Comparison of ENCODE assay signal across 8 cellular contexts in the genomic region with DNA sequence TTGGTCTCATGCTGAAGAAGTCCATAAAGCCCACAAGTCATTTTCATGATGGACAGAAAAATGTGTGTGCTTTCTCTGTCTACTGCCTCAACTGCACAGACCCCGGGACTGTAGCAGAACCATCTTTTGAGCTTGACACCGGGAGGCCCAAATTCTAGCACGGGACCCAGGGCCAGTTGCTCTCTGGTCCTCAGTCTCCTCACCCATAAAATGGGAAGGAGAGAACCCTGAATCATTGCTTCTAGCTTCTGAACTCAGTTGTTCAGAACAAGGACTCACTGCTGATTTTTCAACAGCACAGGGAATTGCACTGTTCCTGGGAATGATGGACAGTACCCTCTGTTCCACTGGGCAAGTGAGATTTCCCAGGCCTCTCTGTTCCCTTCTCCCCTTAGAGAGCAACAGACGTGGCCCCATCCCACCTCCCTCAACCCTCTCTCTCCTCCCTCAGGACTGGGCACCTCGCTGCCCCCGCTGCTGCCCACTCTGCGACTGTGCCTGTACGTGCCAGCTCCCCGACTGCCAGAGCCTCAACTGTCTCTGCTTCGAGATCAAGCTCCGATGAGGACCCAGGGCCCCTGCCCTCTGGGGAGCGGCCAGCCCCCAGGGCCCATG. TPM values are rescaled to one million over a fixed set of nuclear protein-coding genes. Genes with fewer than 3 reads are reported as not detected.
A peak's percentile ranks its signal among the peaks of the same experiment; 100 is the strongest.
DNase-seq lines count a peak whose midpoint lies in the region; ATAC-seq and TF ChIP-seq lines count a peak whose summit lies in the region.

No MANE protein-coding gene starts in this region.

- H3K4me2 ChIP-seq in SU-DHL-6 (ENCODE audit: low read depth, low read length, poor library complexity, severe bottlenecking): peak overlapping the region; percentile 87
- peak overlapping the region; percentile 92 for H3K4me2 ChIP-seq in fibroblast of lung (ENCODE audit: extremely low read depth, insufficient read depth, low read length)

- H3K27ac ChIP-seq in SU-DHL-6 (ENCODE audit: low read depth, low read length) (peak overlapping the region; percentile 97), fibroblast of lung (ENCODE audit: insufficient read depth, low read length) (peak overlapping the region; percentile 99), skeletal muscle tissue (ENCODE audit: low read depth, low read length) (peak overlapping the region; percentile 99)

- TF ChIP-seq CTCF in SU-DHL-6 (IDR thresholded peaks at IDR 0.05; ENCODE audit: insufficient read depth, low read length, poor library complexity, severe bottlenecking) (no peak), fibroblast of lung (conservative IDR thresholded peaks at IDR 0.05 in 1 of 2, IDR thresholded peaks at IDR 0.05 in 1 of 2; ENCODE audit: low read depth in 1 of 2, low read length in 2 of 2) (no peak)

- ATAC-seq in GM21526 (IDR thresholded peaks at IDR 0.05; ENCODE audit: low FRiP score, unreplicated experiment): peak; percentile 1
- no peak for ATAC-seq in GM18867 (IDR thresholded peaks at IDR 0.05; ENCODE audit: unreplicated experiment)
- ATAC-seq in GM19395 (IDR thresholded peaks at IDR 0.05; ENCODE audit: unreplicated experiment): no peak
- ATAC-seq in GM18519 (IDR thresholded peaks at IDR 0.05; ENCODE audit: low FRiP score, unreplicated experiment): no peak

- H2AFZ ChIP-seq in SU-DHL-6 (ENCODE audit: low read depth, low read length, severe bottlenecking) (no peak overlapping the region), fibroblast of lung (ENCODE audit: low read length) (peak overlapping the region; percentile 74)

- no peaks in the 10 kb centered on the region for H3K9me2 ChIP-seq in SU-DHL-6 (replicated peaks; ENCODE audit: insufficient read depth, low read length)

- DNase-seq in fibroblast of lung (ENCODE audit: low read depth in 2 of 2) (no peak), NCI-H1417 treated with DMSO at 0.1 percent for 48 hours (lab: John Stamatoyannopoulos, UW) (no peak)

- H4K20me1 ChIP-seq in SU-DHL-6 (ENCODE audit: low read depth, low read length) (no peaks in the 10 kb centered on the region; the same call in 1 of the 2 replicates), fibroblast of lung (ENCODE audit: control insufficient read depth, extremely low read depth, insufficient read depth, low read length) (no peaks in the 10 kb centered on the region)

- peaks cover 22% of the 10 kb centered on the region for H3K4me1 ChIP-seq in fibroblast of lung (ENCODE audit: control insufficient read depth, extremely low read depth, insufficient read depth, low read length)
- peaks cover 55 to 72% (median 56%) of the 10 kb centered on the region in 3 donors for H3K4me1 ChIP-seq in skeletal muscle tissue (ENCODE audit: control insufficient read depth in 3 of 3, insufficient read depth in 3 of 3, low read length in 3 of 3)

- H3F3A ChIP-seq in SU-DHL-6 (ENCODE audit: insufficient read depth): no peaks in the 10 kb centered on the region

- H3K4me3 ChIP-seq in SU-DHL-6 (ENCODE audit: insufficient read depth, low read length, poor library complexity, severe bottlenecking) (peak overlapping the region; percentile 84), fibroblast of lung (replicated peaks in 1 of 4; ENCODE audit: control extremely low read depth in 1 of 4, insufficient read depth in 1 of 4, low read depth in 3 of 4, low read length in 4 of 4) (peak overlapping the region in 1 of 4 experiments; percentile 56), skeletal muscle tissue (ENCODE audit: low read length in 3 of 3) (peak overlapping the region; percentile 91 to 99 (median 98))

- H3K9ac ChIP-seq in SU-DHL-6 (ENCODE audit: low read length) (peak overlapping the region; percentile 98), fibroblast of lung (ENCODE audit: insufficient read depth, low read length) (peak overlapping the region; percentile 98), skeletal muscle tissue (ENCODE audit: low read depth in 1 of 3, low read length in 3 of 3) (peak overlapping the region; percentile 95 to 100 (median 98))

- H3K36me3 ChIP-seq in SU-DHL-6 (ENCODE audit: low read length) (peaks cover 9% of the 10 kb centered on the region), fibroblast of lung (ENCODE audit: control insufficient read depth, insufficient read depth, low read length) (peaks cover 11% of the 10 kb centered on the region), skeletal muscle tissue (ENCODE audit: control insufficient read depth in 3 of 3, insufficient read depth in 3 of 3, low read length in 3 of 3) (peaks cover 21 to 29% (median 26%) of the 10 kb centered on the region in 3 donors)

- peaks cover 31% of the 10 kb centered on the region for H3K79me2 ChIP-seq in SU-DHL-6 (ENCODE audit: insufficient read depth, low read length)
- H3K79me2 ChIP-seq in fibroblast of lung (ENCODE audit: control insufficient read depth, insufficient read depth, low read length): peaks cover 27% of the 10 kb centered on the region

- no peaks in the 10 kb centered on the region for H3K27me3 ChIP-seq in SU-DHL-6 (ENCODE audit: low read length)
- no peaks in the 10 kb centered on the region for H3K27me3 ChIP-seq in fibroblast of lung (ENCODE audit: control insufficient read depth, insufficient read depth, low read length)
- no peaks in the 10 kb centered on the region for H3K27me3 ChIP-seq in skeletal muscle tissue (ENCODE audit: control insufficient read depth in 3 of 3, insufficient read depth in 3 of 3, low read length in 3 of 3)

- H3K9me3 ChIP-seq in SU-DHL-6 (ENCODE audit: insufficient read depth, low read length) (no peaks in the 10 kb centered on the region), fibroblast of lung (ENCODE audit: control insufficient read depth, insufficient read depth, low read depth, low read length) (no peaks in the 10 kb centered on the region), skeletal muscle tissue (ENCODE audit: control insufficient read depth in 3 of 3, low read length in 3 of 3) (no peaks in the 10 kb centered on the region)

RNA-seq across cellular contexts. Expression of a gene that starts 2.2 kb away (rescaled TPM):
- total RNA-seq in fibroblast of lung (461 and 474 TPM in 2 replicates), skeletal muscle tissue (1,497 TPM)
- 1,015 and 1,066 TPM in 2 replicates for polyA plus RNA-seq in fibroblast of lung
- 1,704 and 1,856 TPM in 2 replicates for polyA plus RNA-seq in fibroblast of lung (2012)
- polyA minus RNA-seq in fibroblast of lung (ENCODE audit: low replicate concordance): 3,082 and 4,109 TPM in 2 replicates

RNA-seq across cellular contexts. Expression of a gene that starts 12.4 kb away (rescaled TPM):
- total RNA-seq in fibroblast of lung (134 and 147 TPM in 2 replicates), skeletal muscle tissue (72.0 TPM)
- 116 and 161 TPM in 2 replicates for polyA plus RNA-seq in fibroblast of lung
- polyA plus RNA-seq in fibroblast of lung (2012): 110 and 164 TPM in 2 replicates
- polyA minus RNA-seq in fibroblast of lung (ENCODE audit: low replicate concordance): 526 and 648 TPM in 2 replicates

RNA-seq across cellular contexts. Expression of a gene that starts 28.3 kb away (rescaled TPM):
- total RNA-seq in fibroblast of lung: 0.26 and 0.33 TPM in 2 replicates
- polyA plus RNA-seq in fibroblast of lung: not detected in 2 replicates
- polyA plus RNA-seq in fibroblast of lung (2012): 0.06 and 0.12 TPM in 2 replicates
- not detected in 2 replicates for polyA minus RNA-seq in fibroblast of lung (ENCODE audit: low replicate concordance)
- not detected for total RNA-seq in skeletal muscle tissue

RNA-seq across cellular contexts. Expression of a gene that starts 32.3 kb away (rescaled TPM):
- total RNA-seq in fibroblast of lung: not detected in 2 replicates
- 0.11 TPM in 1 of 2 replicates, not detected in the other for polyA plus RNA-seq in fibroblast of lung
- polyA plus RNA-seq in fibroblast of lung (2012): 0.12 TPM in 1 of 2 replicates, not detected in the other
- not detected in 2 replicates for polyA minus RNA-seq in fibroblast of lung (ENCODE audit: low replicate concordance)
- total RNA-seq in skeletal muscle tissue: 0.52 TPM

RNA-seq across cellular contexts. Expression of a gene that starts 32.6 kb away (rescaled TPM):
- 16.0 and 19.5 TPM in 2 replicates for total RNA-seq in fibroblast of lung
- polyA plus RNA-seq in fibroblast of lung: 11.9 and 21.4 TPM in 2 replicates
- 30.6 and 50.4 TPM in 2 replicates for polyA plus RNA-seq in fibroblast of lung (2012)
- polyA minus RNA-seq in fibroblast of lung (ENCODE audit: low replicate concordance): 14.5 and 48.2 TPM in 2 replicates
- total RNA-seq in skeletal muscle tissue: 14.1 TPM
